16 cellular contexts compared by ENCODE assay signal in genomic region chr4:36043901-36044300, GRCh38.
DNase-seq lines count a peak whose midpoint lies in the region; TF ChIP-seq lines count a peak whose summit lies in the region.
"Had no signal": no experiment of that assay in that cellular context is flagged by ENCODE, and none has a peak within 500 bp of the region (broad histone marks: within the 10 kb centered on the region; RNA-seq: fewer than 3 reads in every experiment).

No MANE protein-coding gene starts in this region.

- no peaks in the 10 kb centered on the region for H3K4me1 ChIP-seq in PC-9 (replicated peaks; ENCODE audit: insufficient read depth)

- H3K9me3 ChIP-seq in PC-9 (ENCODE audit: insufficient read depth, low read depth): no peaks in the 10 kb centered on the region
- H3K9me3 ChIP-seq: HAP-1 had no signal

- DNase-seq in A172 (ENCODE audit: low spot score) (peak; percentile 22), HS-5 (ENCODE audit: low read depth) (peak; percentile 19), astrocyte of the cerebellum (ENCODE audit: low read depth) (peak; percentile 5), fibroblast of villous mesenchyme (ENCODE audit: low read depth) (peak; percentile 51), PC-9 (no peak), NCI-H1436 (lab: John Stamatoyannopoulos, UW) (no peak)
- no peak for DNase-seq in activated CD4-positive, alpha-beta T cell treated with anti-CD3 and anti-CD28 coated beads, Interleukin-2, amount 50 U/mL, for 1 hour
- DNase-seq: C1 segment of cervical spinal cord; Calu3; CD4-positive, alpha-beta T cell; DMS 273 treated with DMSO at 0.1 percent for 48 hours; GOT3; IMR-90; KBM-7 had no signal

- H4K20me1 ChIP-seq in PC-9 (ENCODE audit: insufficient read depth): no peaks in the 10 kb centered on the region

- H3K27ac ChIP-seq in PC-9: no peak overlapping the region

- no peaks in the 10 kb centered on the region for H3K36me3 ChIP-seq in PC-9 (ENCODE audit: low read depth)
- H3K36me3 ChIP-seq: HAP-1 had no signal

- H3K4me3 ChIP-seq in astrocyte of the cerebellum (ENCODE audit: low read depth, low read length) (no peak overlapping the region), fibroblast of villous mesenchyme (ENCODE audit: low read depth, low read length) (no peak overlapping the region), PC-9 (no peak overlapping the region)
- H3K4me3 ChIP-seq: GM12878, HAP-1 had no signal

- no TSS peak for BruUV-seq in PC-9 (replicated peaks; lab: Mats Ljungman, UMichigan)

- no peaks in the 10 kb centered on the region for H3K27me3 ChIP-seq in PC-9 (ENCODE audit: insufficient read depth, low read depth)

- intact Hi-C loops in PC-9 (cut with micrococcal nuclease; ENCODE audit: unreplicated experiment): no loop called here

- no peak overlapping the region for H3K4me2 ChIP-seq in PC-9

- in situ Hi-C loops in astrocyte of the cerebellum (cut with HindIII; ENCODE audit: low sequenced_read_pairs): no loop called here

- 0 out of 2 replicates have a peak, but pooled peaks cover 4% of the 10 kb centered on the region for H3K9me2 ChIP-seq in PC-9 (ENCODE audit: insufficient read depth)

- no peak for TF ChIP-seq CTCF in astrocyte of the cerebellum (IDR thresholded peaks at IDR 0.05; ENCODE audit: low read depth, low read length, missing control alignments)
- TF ChIP-seq CTCF in fibroblast of villous mesenchyme (IDR thresholded peaks at IDR 0.05; ENCODE audit: insufficient read depth, low read depth, low read length): no peak
- TF ChIP-seq CTCF in PC-9 (conservative IDR thresholded peaks at IDR 0.05): no peak

- H3K79me2 ChIP-seq in PC-9 (ENCODE audit: low read depth): no peaks in the 10 kb centered on the region

- POLR2A ChIA-PET in PC-9 (lab: Charles Lee; ENCODE audit: unreplicated experiment): no interaction called here

- no peak overlapping the region for H2AFZ ChIP-seq in PC-9

- CTCF ChIA-PET in PC-9 (lab: Charles Lee): no interaction called here

- H3F3A ChIP-seq in PC-9 (ENCODE audit: insufficient read depth, low read depth): no peaks in the 10 kb centered on the region

Comparison
In these comparisons a context has a peak if more than half of its experiments do, and no peak if none do; other contexts are left out.
1. DNase-seq: peak in A172 (single experiment), HS-5 (single experiment), astrocyte of the cerebellum (single experiment) and fibroblast of villous mesenchyme (single experiment); none in PC-9 (0 of 2), activated CD4-positive, alpha-beta T cell treated with anti-CD3 and anti-CD28 coated beads, Interleukin-2, amount 50 U/mL, for 1 hour (single experiment) and NCI-H1436 (single experiment).